In genomic region chr18:56269958-56270357, GRCh38 we compare ENCODE assay signal across 33 cellular contexts.
"Had no signal": no experiment of that assay in that cellular context is flagged by ENCODE, and none has a peak within 500 bp of the region (broad histone marks: within the 10 kb centered on the region; RNA-seq: fewer than 3 reads in every experiment).

No MANE protein-coding gene starts in this region.

- FAIRE-seq: TTC549 had no signal

- H3K9me3 Mint-ChIP-seq: activated naive CD4-positive, alpha-beta T cell treated with anti-CD3 and anti-CD28 coated beads, Interleukin-2, amount 10 ng/mL, durations not matched to agents 7 days and 5 days; activated T-cell treated with anti-CD3 and anti-CD28 coated beads, Interleukin-2, amount 50 U/mL, for 24 hours; endodermal cell; WTC11 had no signal

- H3K9me3 ChIP-seq: adrenal gland, breast epithelium, colonic mucosa, gastrocnemius medialis, heart left ventricle had no signal

- H3K27me3 ChIP-seq: adrenal gland, breast epithelium, cardiac muscle cell, colonic mucosa, gastrocnemius medialis, heart left ventricle had no signal

- H3K4me3 Mint-ChIP-seq: activated CD4-positive, alpha-beta memory T cell treated with anti-CD3 and anti-CD28 coated beads, Interleukin-2, amount 10 ng/mL, durations not matched to agents 7 days and 5 days; activated CD4-positive, alpha-beta T cell treated with anti-CD3 and anti-CD28 coated beads, Interleukin-2, amount 10 ng/mL, durations not matched to agents 7 days and 5 days; activated naive CD4-positive, alpha-beta T cell treated with anti-CD3 and anti-CD28 coated beads, Interleukin-2, amount 10 ng/mL, durations not matched to agents 7 days and 5 days; activated T-cell treated with anti-CD3 and anti-CD28 coated beads, Interleukin-2, amount 50 U/mL, for 24 hours; activated T-helper 1 cell treated with anti-CD3 and anti-CD28 coated beads, Interleukin-12 subunit alpha, Interleukin-12 subunit beta, Interleukin-2, Interleukin-4 antibody, amounts not matched to agents 30 ng/mL and 10 ng/mL and 1 ng/mL, durations not matched to agents 14 hours and 24 hours and 36 hours; brain; endodermal cell; WTC11 had no signal

- H3K27ac Mint-ChIP-seq: activated CD4-positive, alpha-beta memory T cell treated with anti-CD3 and anti-CD28 coated beads, Interleukin-2, amount 10 ng/mL, durations not matched to agents 7 days and 5 days; activated CD4-positive, alpha-beta T cell treated with anti-CD3 and anti-CD28 coated beads, Interleukin-2, amount 10 ng/mL, durations not matched to agents 7 days and 5 days; activated naive CD4-positive, alpha-beta T cell treated with anti-CD3 and anti-CD28 coated beads, Interleukin-2, amount 10 ng/mL, durations not matched to agents 7 days and 5 days; activated naive CD4-positive, alpha-beta T cell treated with anti-CD3 and anti-CD28 coated beads, Interleukin-2, amount 50 U/mL, for 72 hours; activated T-cell treated with anti-CD3 and anti-CD28 coated beads, Interleukin-2, amount 50 U/mL, for 24 hours; activated T-helper 1 cell treated with anti-CD3 and anti-CD28 coated beads, Interleukin-12 subunit alpha, Interleukin-12 subunit beta, Interleukin-2, Interleukin-4 antibody, amounts not matched to agents 30 ng/mL and 10 ng/mL and 1 ng/mL, durations not matched to agents 14 hours and 24 hours and 36 hours; activated T-helper 2 cell treated with anti-CD3 and anti-CD28 coated beads, Interferon-gamma antibody, Interleukin-2, Interleukin-4, amounts not matched to agents 10 μg/mL and 5 μg/mL and 100 μg/mL, durations not matched to agents 14 hours and 24 hours and 36 hours; brain; endodermal cell; WTC11 had no signal

- H3K27me3 Mint-ChIP-seq: activated CD4-positive, alpha-beta memory T cell treated with anti-CD3 and anti-CD28 coated beads, Interleukin-2, amount 10 ng/mL, durations not matched to agents 7 days and 5 days; activated naive CD4-positive, alpha-beta T cell treated with anti-CD3 and anti-CD28 coated beads, Interleukin-2, amount 10 ng/mL, durations not matched to agents 7 days and 5 days; activated T-cell treated with anti-CD3 and anti-CD28 coated beads, Interleukin-2, amount 50 U/mL, for 24 hours; brain had no signal

- H3K36me3 Mint-ChIP-seq: activated naive CD4-positive, alpha-beta T cell treated with anti-CD3 and anti-CD28 coated beads, Interleukin-2, amount 10 ng/mL, durations not matched to agents 7 days and 5 days; activated naive CD4-positive, alpha-beta T cell treated with anti-CD3 and anti-CD28 coated beads, Interleukin-2, amount 50 U/mL, for 72 hours; brain; WTC11 had no signal

- H3K4me1 ChIP-seq: adrenal gland, breast epithelium, colonic mucosa, foreskin keratinocyte, gastrocnemius medialis, heart left ventricle had no signal

- H3K36me3 ChIP-seq: adrenal gland, breast epithelium, cardiac muscle cell, colonic mucosa, gastrocnemius medialis, heart left ventricle had no signal

- H3K4me3 ChIP-seq: adrenal gland, breast epithelium, cardiac muscle cell, colonic mucosa, gastrocnemius medialis, heart left ventricle had no signal

- H3K4me1 Mint-ChIP-seq: activated CD4-positive, alpha-beta memory T cell treated with anti-CD3 and anti-CD28 coated beads, Interleukin-2, amount 10 ng/mL, durations not matched to agents 7 days and 5 days; activated CD4-positive, alpha-beta T cell treated with anti-CD3 and anti-CD28 coated beads, Interleukin-2, amount 10 ng/mL, durations not matched to agents 7 days and 5 days; activated naive CD4-positive, alpha-beta T cell treated with anti-CD3 and anti-CD28 coated beads, Interleukin-2, amount 10 ng/mL, durations not matched to agents 7 days and 5 days; brain; WTC11 had no signal

- ATAC-seq: activated naive CD4-positive, alpha-beta T cell treated with anti-CD3 and anti-CD28 coated beads, Interleukin-2, amount 50 U/mL, for 72 hours; esophagus mucosa; foreskin keratinocyte; gastrocnemius medialis; heart left ventricle; WTC11 had no signal

- DNase-seq: activated CD4-positive, alpha-beta memory T cell treated with anti-CD3 and anti-CD28 coated beads, Interleukin-2, amount 10 ng/mL, durations not matched to agents 7 days and 5 days; activated CD4-positive, alpha-beta T cell treated with anti-CD3 and anti-CD28 coated beads for 1 hour; activated CD4-positive, alpha-beta T cell treated with anti-CD3 and anti-CD28 coated beads for 4 hours; activated CD4-positive, alpha-beta T cell treated with anti-CD3 and anti-CD28 coated beads, Interleukin-2, amount 10 ng/mL, durations not matched to agents 7 days and 5 days; activated CD4-positive, alpha-beta T cell treated with anti-CD3 and anti-CD28 coated beads, Interleukin-2, amount 50 U/mL, for 4 hours; activated CD8-positive, alpha-beta memory T cell treated with anti-CD3 and anti-CD28 coated beads, Interleukin-2, amount 50 U/mL, for 48 hours; activated effector memory CD4-positive, alpha-beta T cell treated with anti-CD3 and anti-CD28 coated beads, Interleukin-2, amount 50 U/mL, for 16 hours; activated naive CD4-positive, alpha-beta T cell; activated naive CD4-positive, alpha-beta T cell treated with anti-CD3 and anti-CD28 coated beads, Interleukin-2, amount 10 ng/mL, durations not matched to agents 7 days and 5 days; activated T-cell treated with anti-CD3 and anti-CD28 coated beads for 4 hours; activated T-cell treated with anti-CD3 and anti-CD28 coated beads, Interleukin-2, amount 50 U/mL, for 24 hours; adrenal gland; amygdala; aorta; central memory CD4-positive, alpha-beta T cell; cerebellar nuclear complex; colonic mucosa; effector memory CD4-positive, alpha-beta T cell; endodermal cell; foreskin keratinocyte; gastrocnemius medialis; glutamatergic neuron; heart left ventricle; T-helper 2 cell had no signal
